26 cellular contexts compared by ENCODE assay signal in the genomic region with DNA sequence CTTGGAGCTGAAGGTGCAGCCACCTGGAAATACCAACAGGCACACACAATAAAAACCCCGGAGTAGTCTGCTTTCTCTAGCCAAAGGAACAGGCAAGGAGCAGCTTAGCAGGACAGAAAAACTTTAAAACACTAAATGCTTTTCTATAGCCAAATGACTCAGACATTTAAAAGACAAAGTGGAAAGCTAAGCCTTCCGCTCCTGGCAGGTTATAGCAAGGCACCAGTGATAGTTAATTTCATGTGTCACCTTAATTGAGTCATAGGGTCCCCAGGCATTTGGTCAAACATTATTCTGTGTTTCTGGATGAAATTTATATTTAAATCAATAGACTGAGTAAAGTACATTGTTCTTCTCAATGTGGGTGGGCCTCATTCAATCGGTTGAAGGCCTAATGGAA.
"Had no signal": no experiment of that assay in that cellular context is flagged by ENCODE, and none has a peak within 500 bp of the region (broad histone marks: within the 10 kb centered on the region; RNA-seq: fewer than 3 reads in every experiment).

No MANE protein-coding gene starts in this region.

- H3K36me3 ChIP-seq: adrenal gland had no signal

- DNase-seq: activated B cell treated with CpG ODN at 0.5 μM for 24 hours; activated CD4-positive, alpha-beta T cell treated with anti-CD3 and anti-CD28 coated beads for 1 hour; activated CD4-positive, alpha-beta T cell treated with anti-CD3 and anti-CD28 coated beads, Interleukin-2, amount 10 ng/mL, durations not matched to agents 24 days and 14 days; activated CD4-positive, alpha-beta T cell treated with anti-CD3 and anti-CD28 coated beads, Interleukin-2, amount 50 U/mL, for 48 hours; activated gamma-delta T cell treated with Interleukin-2 at 50 U/mL for 16 hours; activated naive CD4-positive, alpha-beta T cell treated with anti-CD3 and anti-CD28 coated beads, Interleukin-2, amount 10 ng/mL, durations not matched to agents 7 days and 5 days; activated naive CD8-positive, alpha-beta T cell treated with anti-CD3 and anti-CD28 coated beads for 36 hours; activated T-cell treated with anti-CD3 and anti-CD28 coated beads, Interleukin-2, amount 50 U/mL, for 72 hours; adrenal gland; anterior cingulate cortex; Kasumi-1; NCI-H1105 treated with DMSO at 0.1 percent for 48 hours; NCI-H146; NCI-H187 treated with DMSO at 0.1 percent for 48 hours; NCI-H2081 treated with DMSO at 0.1 percent for 48 hours; NCI-H446; NCI-H524; SHP77 treated with DMSO at 0.1 percent for 48 hours; T-cell; T-helper 2 cell; T1000 had no signal

- H3K27ac Mint-ChIP-seq: activated B cell treated with CpG ODN at 0.5 μM for 24 hours; activated CD4-positive, alpha-beta T cell treated with anti-CD3 and anti-CD28 coated beads, Interleukin-2, amount 10 ng/mL, durations not matched to agents 24 days and 14 days; activated naive CD4-positive, alpha-beta T cell treated with anti-CD3 and anti-CD28 coated beads, Interleukin-2, amount 10 ng/mL, durations not matched to agents 7 days and 5 days; activated naive CD8-positive, alpha-beta T cell treated with anti-CD3 and anti-CD28 coated beads for 36 hours; activated T-cell treated with anti-CD3 and anti-CD28 coated beads, Interleukin-2, amount 50 U/mL, for 72 hours; activated T-helper 2 cell treated with anti-CD3 and anti-CD28 coated beads, Interferon-gamma antibody, Interleukin-2, Interleukin-4, amounts not matched to agents 10 μg/mL and 5 μg/mL and 100 μg/mL, durations not matched to agents 14 hours and 24 hours and 36 hours; brain; T-cell had no signal

- H3K27me3 ChIP-seq: adrenal gland had no signal

- H3K27me3 Mint-ChIP-seq: activated B cell treated with CpG ODN at 0.5 μM for 24 hours; activated CD4-positive, alpha-beta T cell treated with anti-CD3 and anti-CD28 coated beads, Interleukin-2, amount 10 ng/mL, durations not matched to agents 24 days and 14 days; activated naive CD4-positive, alpha-beta T cell treated with anti-CD3 and anti-CD28 coated beads, Interleukin-2, amount 10 ng/mL, durations not matched to agents 7 days and 5 days; activated naive CD8-positive, alpha-beta T cell treated with anti-CD3 and anti-CD28 coated beads for 36 hours; brain; central memory CD8-positive, alpha-beta T cell; T-cell had no signal

- H3K36me3 Mint-ChIP-seq: activated naive CD4-positive, alpha-beta T cell treated with anti-CD3 and anti-CD28 coated beads, Interleukin-2, amount 10 ng/mL, durations not matched to agents 7 days and 5 days; activated naive CD8-positive, alpha-beta T cell treated with anti-CD3 and anti-CD28 coated beads for 36 hours; brain; T-cell had no signal

- FAIRE-seq: RCC 7860, TTC549 had no signal

- H3K4me1 Mint-ChIP-seq: activated B cell treated with CpG ODN at 0.5 μM for 24 hours; activated CD4-positive, alpha-beta T cell treated with anti-CD3 and anti-CD28 coated beads, Interleukin-2, amount 10 ng/mL, durations not matched to agents 24 days and 14 days; activated naive CD4-positive, alpha-beta T cell treated with anti-CD3 and anti-CD28 coated beads, Interleukin-2, amount 10 ng/mL, durations not matched to agents 7 days and 5 days; activated naive CD8-positive, alpha-beta T cell treated with anti-CD3 and anti-CD28 coated beads for 36 hours; brain; central memory CD8-positive, alpha-beta T cell; T-cell had no signal

- H3K9me3 ChIP-seq: adrenal gland had no signal

- H3K4me1 ChIP-seq: adrenal gland had no signal

- H3K4me3 Mint-ChIP-seq: activated B cell treated with CpG ODN at 0.5 μM for 24 hours; activated CD4-positive, alpha-beta T cell treated with anti-CD3 and anti-CD28 coated beads, Interleukin-2, amount 10 ng/mL, durations not matched to agents 24 days and 14 days; activated naive CD4-positive, alpha-beta T cell treated with anti-CD3 and anti-CD28 coated beads, Interleukin-2, amount 10 ng/mL, durations not matched to agents 7 days and 5 days; activated naive CD8-positive, alpha-beta T cell treated with anti-CD3 and anti-CD28 coated beads for 36 hours; activated T-cell treated with anti-CD3 and anti-CD28 coated beads, Interleukin-2, amount 50 U/mL, for 72 hours; brain; central memory CD8-positive, alpha-beta T cell; T-cell had no signal

- H3K27ac ChIP-seq: adrenal gland had no signal

- H3K4me3 ChIP-seq: adrenal gland had no signal

- ATAC-seq: activated T-cell treated with anti-CD3 and anti-CD28 coated beads, Interleukin-2, amount 50 U/mL, for 72 hours; T-cell had no signal
